9 cellular contexts compared by ENCODE assay signal in genomic region chr3:31695280-31696008, GRCh38.
DNase-seq lines count a peak whose midpoint lies in the region; ATAC-seq, FAIRE-seq and TF ChIP-seq lines count a peak whose summit lies in the region.
"Had no signal": no experiment of that assay in that cellular context is flagged by ENCODE, and none has a peak within 500 bp of the region (broad histone marks: within the 10 kb centered on the region; RNA-seq: fewer than 3 reads in every experiment).

No MANE protein-coding gene starts in this region.

- no peaks in the 10 kb centered on the region for H3K27me3 ChIP-seq in gastroesophageal sphincter

- H3K4me3 Mint-ChIP-seq in nephron (no peak overlapping the region), osteocyte (ENCODE audit: unreplicated experiment) (no peak overlapping the region)
- H3K4me3 Mint-ChIP-seq: immature natural killer cell had no signal

- WGBS in gastroesophageal sphincter (ENCODE audit: low coverage in 1 of 2), 2 donors, result 92 to 100% methylated on average over 1 to 2 of the region's 2 CpGs

- FAIRE-seq in frontal cortex (lab: Jason Lieb, UNC), result no peak

- H3K36me3 ChIP-seq in gastroesophageal sphincter, result peaks cover 0 to 4% of the 10 kb centered on the region in 2 donors

- no peak overlapping the region for H3K27ac ChIP-seq in gastroesophageal sphincter

- peaks cover 5% of the 10 kb centered on the region for H3K4me1 Mint-ChIP-seq in nephron
- H3K4me1 Mint-ChIP-seq in osteocyte (ENCODE audit: unreplicated experiment), result peaks cover 10% of the 10 kb centered on the region
- H3K4me1 Mint-ChIP-seq: immature natural killer cell had no signal

- no peak overlapping the region for H3K4me3 ChIP-seq in gastroesophageal sphincter

- H3K9me3 Mint-ChIP-seq in nephron (peaks cover 3% of the 10 kb centered on the region), osteocyte (ENCODE audit: unreplicated experiment) (no peaks in the 10 kb centered on the region)
- H3K9me3 Mint-ChIP-seq: immature natural killer cell had no signal

- H3K27ac Mint-ChIP-seq in nephron (no peak overlapping the region), osteocyte (ENCODE audit: unreplicated experiment) (no peak overlapping the region)
- H3K27ac Mint-ChIP-seq: immature natural killer cell had no signal

- peak; percentile 48 for TF ChIP-seq CTCF in GM10266 (IDR thresholded peaks at IDR 0.05; ENCODE audit: control insufficient read depth, insufficient read depth, low read depth, missing control alignments)
- peak in 2 of 3 experiments; percentile 24 to 30 for TF ChIP-seq CTCF in nephron (IDR thresholded peaks at IDR 0.05; ENCODE audit: unreplicated experiment in 3 of 3)
- TF ChIP-seq CTCF in gastroesophageal sphincter (IDR thresholded peaks at IDR 0.05), result peak in 1 of 4 experiments; percentile 13
- TF ChIP-seq CTCF in osteocyte (IDR thresholded peaks at IDR 0.05), result no peak

- peaks cover 0 to 4% (median 0%) of the 10 kb centered on the region in 3 donors for H3K9me3 ChIP-seq in gastroesophageal sphincter

- DNase-seq in GM10266 (ENCODE audit: extremely low spot score), result peak; percentile 32
- DNase-seq in activated CD4-positive, alpha-beta T cell treated with anti-CD3 and anti-CD28 coated beads, Interleukin-2, amount 50 U/mL, for 4 hours, result peak; percentile 20 to 26
- DNase-seq in osteocyte (ENCODE audit: extremely low spot score, unreplicated experiment), result no peak
- DNase-seq in frontal cortex (ENCODE audit: low spot score in 2 of 2), result no peak
- DNase-seq in ecto neural progenitor cell (ENCODE audit: low spot score), result no peak

- TF ChIP-seq POLR2A in gastroesophageal sphincter (IDR thresholded peaks at IDR 0.05), result no peak

- H3K4me1 ChIP-seq in gastroesophageal sphincter, result no peaks in the 10 kb centered on the region

- no peak for TF ChIP-seq EP300 in gastroesophageal sphincter (IDR thresholded peaks at IDR 0.05)

- ATAC-seq in HG03175 (IDR thresholded peaks at IDR 0.05; ENCODE audit: unreplicated experiment), result peak; percentile 60
- ATAC-seq in gastroesophageal sphincter, result no peak

- H3K27me3 Mint-ChIP-seq in nephron (ENCODE audit: low read depth) (no peaks in the 10 kb centered on the region), osteocyte (ENCODE audit: unreplicated experiment) (no peaks in the 10 kb centered on the region)

- H3K36me3 Mint-ChIP-seq in nephron (ENCODE audit: low read depth) (peaks cover 13% of the 10 kb centered on the region), osteocyte (ENCODE audit: unreplicated experiment) (peaks cover 4% of the 10 kb centered on the region)
- H3K36me3 Mint-ChIP-seq: immature natural killer cell had no signal

Comparison
In these comparisons a context has a peak if more than half of its experiments do, and no peak if none do; other contexts are left out.
1. DNase-seq: peak in GM10266 (single experiment) and activated CD4-positive, alpha-beta T cell treated with anti-CD3 and anti-CD28 coated beads, Interleukin-2, amount 50 U/mL, for 4 hours (2 of 2); none in osteocyte (single experiment), frontal cortex (0 of 2) and ecto neural progenitor cell (single experiment).